ENCODE assay signal across 17 cellular contexts in genomic region chr11:30312243-30312642, GRCh38. TPM values are rescaled to one million over a fixed set of nuclear protein-coding genes. Genes with fewer than 3 reads are reported as not detected.
A peak's percentile ranks its signal among the peaks of the same experiment; 100 is the strongest.
DNase-seq lines count a peak whose midpoint lies in the region; ATAC-seq, FAIRE-seq and TF ChIP-seq lines count a peak whose summit lies in the region.
"Had no signal": no experiment of that assay in that cellular context is flagged by ENCODE, and none has a peak within 500 bp of the region (broad histone marks: within the 10 kb centered on the region; RNA-seq: fewer than 3 reads in every experiment).

No MANE protein-coding gene starts in this region.

- no peak overlapping the region for H3K23ac ChIP-seq in H1 (ENCODE audit: insufficient read length)

- no peak overlapping the region for H2AFZ ChIP-seq in H1 (ENCODE audit: low read length)
- H2AFZ ChIP-seq: GM23338 had no signal

- no peak overlapping the region for H2AK5ac ChIP-seq in H1 (ENCODE audit: low read depth, low read length)

- CTCF ChIA-PET in H1 (lab: Charles Lee; ENCODE audit: partially characterized antibody), result no interaction called here

- no peak overlapping the region for H3K18ac ChIP-seq in H1 (ENCODE audit: extremely low read depth, low read length)

- H2BK5ac ChIP-seq in H1 (ENCODE audit: low read depth, low read length), result no peak overlapping the region

- TF ChIP-seq CTCF in H1 (IDR thresholded peaks at IDR 0.05; ENCODE audit: control extremely low read depth in 1 of 3, insufficient read depth in 1 of 3, low read depth in 1 of 3, low read length in 3 of 3) (no peak), foreskin keratinocyte (conservative IDR thresholded peaks at IDR 0.05) (no peak)

- H3K9me3 Mint-ChIP-seq in T-helper 2 cell treated with Interferon-gamma antibody and Interleukin-4, amounts not matched to agents 5 μg/mL and 100 μg/mL, for 36 hours, result no peaks in the 10 kb centered on the region

- DNase-seq in GM18507 (ENCODE audit: extremely low spot score, insufficient read length, low read depth) (no peak), H1 (ENCODE audit: low read depth in 1 of 2, low spot score in 2 of 2) (no peak), KG1 (lab: John Stamatoyannopoulos, UW) (no peak), foreskin keratinocyte (no peak)
- DNase-seq in T-helper 2 cell treated with Interferon-gamma antibody and Interleukin-4, amounts not matched to agents 5 μg/mL and 100 μg/mL, for 36 hours (ENCODE audit: low spot score), result no peak
- DNase-seq: 8988T; AML-193; CD8-positive, alpha-beta memory T cell; DMS53; GF-D8; H9; Karpas-422 had no signal

- no peak overlapping the region for H2BK12ac ChIP-seq in H1 (ENCODE audit: low read depth, low read length)

- no peak overlapping the region for H3K27ac Mint-ChIP-seq in T-helper 2 cell treated with Interferon-gamma antibody and Interleukin-4, amounts not matched to agents 5 μg/mL and 100 μg/mL, for 36 hours
- H3K27ac Mint-ChIP-seq: CD8-positive, alpha-beta memory T cell; GM23338; H9 had no signal

- H3K4me3 ChIP-seq in H1 (ENCODE audit: extremely low read depth in 1 of 4, insufficient read depth in 2 of 4, low read depth in 3 of 4, low read length in 4 of 4), result no peak overlapping the region
- H3K4me3 ChIP-seq: BLaER1, GM23338 had no signal

- POLR2A ChIA-PET in H1 (lab: Charles Lee; ENCODE audit: partially characterized antibody), result no interaction called here

- no peak overlapping the region for H3K14ac ChIP-seq in H1 (ENCODE audit: insufficient read length)

- H3K56ac ChIP-seq in H1 (replicated peaks; ENCODE audit: insufficient read length, low read depth, low read length), result no peak overlapping the region

- H3K9ac ChIP-seq in H1 (replicated peaks in 1 of 4; ENCODE audit: extremely low read depth in 1 of 4, low read depth in 3 of 4, low read length in 3 of 4), result no peak overlapping the region
- H3K9ac ChIP-seq: BLaER1 had no signal

- no peaks in the 10 kb centered on the region for H3K79me1 ChIP-seq in H1 (ENCODE audit: low read depth, low read length)

- H4K91ac ChIP-seq in H1 (replicated peaks; ENCODE audit: insufficient read length, low read length), result no peak overlapping the region

- H3K27ac ChIP-seq in H1 (ENCODE audit: low read depth, low read length), result no peak overlapping the region
- H3K27ac ChIP-seq in foreskin keratinocyte, result no peak overlapping the region
- H3K27ac ChIP-seq: BLaER1, HL-60 had no signal

- FAIRE-seq in GM18507 (lab: Jason Lieb, UNC), result peak; percentile 50
- FAIRE-seq in H1 (lab: Jason Lieb, UNC), result no peak

- H3K36me3 Mint-ChIP-seq in T-helper 2 cell treated with Interferon-gamma antibody and Interleukin-4, amounts not matched to agents 5 μg/mL and 100 μg/mL, for 36 hours (ENCODE audit: low read depth), result no peaks in the 10 kb centered on the region

- H2BK20ac ChIP-seq in H1 (ENCODE audit: low read length), result no peak overlapping the region

- no peaks in the 10 kb centered on the region for H3K79me2 ChIP-seq in H1 (ENCODE audit: control insufficient read depth in 1 of 2, insufficient read depth in 2 of 2, low read length in 2 of 2)

- no peak overlapping the region for H2BK120ac ChIP-seq in H1 (replicated peaks; ENCODE audit: low read depth, low read length)

- ATAC-seq in HG02981 (IDR thresholded peaks at IDR 0.05; ENCODE audit: unreplicated experiment) (peak; percentile 27), HG03460 (IDR thresholded peaks at IDR 0.05; ENCODE audit: unreplicated experiment) (peak; percentile 28), foreskin keratinocyte (no peak)
- ATAC-seq: GM23338 had no signal

- no peak overlapping the region for H2BK15ac ChIP-seq in H1 (ENCODE audit: low read length)

- H3K27me3 ChIP-seq in H1 (replicated peaks in 1 of 4; ENCODE audit: control insufficient read depth in 3 of 4, extremely low read depth in 1 of 4, insufficient read depth in 3 of 4, low read length in 3 of 4), result no peaks in the 10 kb centered on the region
- peaks cover 10% of the 10 kb centered on the region for H3K27me3 ChIP-seq in foreskin keratinocyte
- H3K27me3 ChIP-seq: BLaER1 had no signal

- H3K4ac ChIP-seq in H1 (replicated peaks; ENCODE audit: insufficient read length, low read depth, low read length), result no peak overlapping the region

- peaks cover 24% of the 10 kb centered on the region for H3K27me3 Mint-ChIP-seq in T-helper 2 cell treated with Interferon-gamma antibody and Interleukin-4, amounts not matched to agents 5 μg/mL and 100 μg/mL, for 36 hours (ENCODE audit: low read depth)

- H4K20me1 ChIP-seq in H1 (replicated peaks in 1 of 2; ENCODE audit: control insufficient read depth in 1 of 2, insufficient read depth in 2 of 2, low read length in 2 of 2), result no peaks in the 10 kb centered on the region
- H4K20me1 ChIP-seq: BLaER1 had no signal

- no peak for TF ChIP-seq EP300 in H1 (IDR thresholded peaks at IDR 0.05; ENCODE audit: borderline replicate concordance in 1 of 2, low read depth in 2 of 2, low read length in 2 of 2)

- no peak overlapping the region for H4K5ac ChIP-seq in H1 (ENCODE audit: insufficient read length, low read depth, low read length)

- no peak overlapping the region for H3K4me2 ChIP-seq in H1 (ENCODE audit: insufficient read depth in 1 of 2, low read depth in 2 of 2, low read length in 2 of 2)
- H3K4me2 ChIP-seq: BLaER1, GM23338 had no signal

- H3K23me2 ChIP-seq in H1 (ENCODE audit: low read depth, low read length), result no peaks in the 10 kb centered on the region

- H3K36me3 ChIP-seq in H1 (ENCODE audit: control insufficient read depth in 2 of 4, insufficient read depth in 4 of 4, low read length in 3 of 4), result no peaks in the 10 kb centered on the region
- H3K36me3 ChIP-seq: BLaER1 had no signal

- peaks cover 3% of the 10 kb centered on the region for H3K4me1 Mint-ChIP-seq in T-helper 2 cell treated with Interferon-gamma antibody and Interleukin-4, amounts not matched to agents 5 μg/mL and 100 μg/mL, for 36 hours (ENCODE audit: low read depth)
- H3K4me1 Mint-ChIP-seq: GM23338, H9 had no signal

- no peak overlapping the region for H4K8ac ChIP-seq in H1 (ENCODE audit: extremely low read depth, insufficient read depth, low read length)

- TF ChIP-seq POLR2A in H1 (IDR thresholded peaks at IDR 0.05; ENCODE audit: control extremely low read depth in 1 of 2, low read depth in 2 of 2, low read length in 2 of 2), result no peak

- no peak for TF ChIP-seq RAD21 in H1 (IDR thresholded peaks at IDR 0.05 in 1 of 2, conservative IDR thresholded peaks at IDR 0.05 in 1 of 2; ENCODE audit: low read depth in 2 of 2, low read length in 2 of 2)

- peaks cover 0 to 3% of the 10 kb centered on the region in 2 experiments; a peak in 1 of 4 replicates for H3K9me3 ChIP-seq in H1 (ENCODE audit: insufficient read depth in 2 of 2, low read depth in 1 of 2, low read length in 1 of 2)

- WGBS in H1 (ENCODE audit: extremely low coverage in 1 of 2, insufficient coverage in 1 of 2, insufficient read length in 1 of 2, insufficient replicate concordance in 2 of 2, low coverage in 1 of 2, low lambda C conversion rate in 2 of 2, missing lambda C conversion rate in 1 of 2), 2 experiments, result 75% methylated on average over 1 of the region's 1 CpG; no CpG with 5 or more reads in 1 of the 2 experiments

- H3K4me1 ChIP-seq in H1 (replicated peaks in 1 of 4; ENCODE audit: control insufficient read depth in 3 of 4, insufficient read depth in 4 of 4, low read length in 3 of 4), result no peaks in the 10 kb centered on the region
- no peaks in the 10 kb centered on the region for H3K4me1 ChIP-seq in foreskin keratinocyte

- no peak overlapping the region for H3K4me3 Mint-ChIP-seq in T-helper 2 cell treated with Interferon-gamma antibody and Interleukin-4, amounts not matched to agents 5 μg/mL and 100 μg/mL, for 36 hours
- H3K4me3 Mint-ChIP-seq: CD8-positive, alpha-beta memory T cell; GM23338; H9 had no signal

TF ChIP-seq in H1, 55 proteins besides CTCF, POLR2A, EP300 and RAD21:
- TF ChIP-seq SUZ12 (IDR thresholded peaks at IDR 0.05; ENCODE audit: low read length) (no peak), SRF (IDR thresholded peaks at IDR 0.05; ENCODE audit: low read depth, low read length) (0 out of 2 replicates have a peak, but pooled peaks have one; percentile 27)

RNA-seq across cellular contexts. Expression of gene ARL14EP, which starts 10.7 kb away (rescaled TPM):
- total RNA-seq in H1 (2021; fragmentation: NEBNext Ultra II Directional; extraction: Animal tissue kit (Norgen Biotek cat#: 25700)), result 29.6 and 32.6 TPM in 2 replicates
- polyA plus RNA-seq in H1 (2011; rRNA removed), result 6.8 and 14.3 TPM in 2 replicates
- polyA plus RNA-seq in H1 (2011; cell fraction: cytosol; rRNA removed), result 15.7 TPM
- polyA plus RNA-seq in H1 (2011; cell fraction: nucleus; rRNA removed), result 3.0 TPM
- 16.5 to 37.4 TPM (median 21.5 TPM) in 4 replicates for polyA plus RNA-seq in H1 (2012, experiment 1 of 2)
- 2.2 TPM for polyA plus RNA-seq in H1 (2012, experiment 2 of 2)
- polyA plus RNA-seq in H1 (2013, experiment 1 of 2), result 25.0 TPM
- polyA plus RNA-seq in H1 (2013, experiment 2 of 2), result 22.3 TPM
- polyA minus RNA-seq in H1 (2011; rRNA and poly(A)+ RNA removed), result 12.4 and 20.8 TPM in 2 replicates
- 7.4 TPM for polyA minus RNA-seq in H1 (2011; cell fraction: cytosol; rRNA and poly(A)+ RNA removed)
- polyA minus RNA-seq in H1 (2011; cell fraction: nucleus; rRNA and poly(A)+ RNA removed), result 21.8 TPM
- 14.0 and 15.6 TPM in 2 replicates for total RNA-seq in foreskin keratinocyte
- 9.1 and 10.3 TPM in 2 replicates for polyA plus RNA-seq in foreskin keratinocyte
